ENCODE assay signal across 8 cellular contexts in the genomic region with DNA sequence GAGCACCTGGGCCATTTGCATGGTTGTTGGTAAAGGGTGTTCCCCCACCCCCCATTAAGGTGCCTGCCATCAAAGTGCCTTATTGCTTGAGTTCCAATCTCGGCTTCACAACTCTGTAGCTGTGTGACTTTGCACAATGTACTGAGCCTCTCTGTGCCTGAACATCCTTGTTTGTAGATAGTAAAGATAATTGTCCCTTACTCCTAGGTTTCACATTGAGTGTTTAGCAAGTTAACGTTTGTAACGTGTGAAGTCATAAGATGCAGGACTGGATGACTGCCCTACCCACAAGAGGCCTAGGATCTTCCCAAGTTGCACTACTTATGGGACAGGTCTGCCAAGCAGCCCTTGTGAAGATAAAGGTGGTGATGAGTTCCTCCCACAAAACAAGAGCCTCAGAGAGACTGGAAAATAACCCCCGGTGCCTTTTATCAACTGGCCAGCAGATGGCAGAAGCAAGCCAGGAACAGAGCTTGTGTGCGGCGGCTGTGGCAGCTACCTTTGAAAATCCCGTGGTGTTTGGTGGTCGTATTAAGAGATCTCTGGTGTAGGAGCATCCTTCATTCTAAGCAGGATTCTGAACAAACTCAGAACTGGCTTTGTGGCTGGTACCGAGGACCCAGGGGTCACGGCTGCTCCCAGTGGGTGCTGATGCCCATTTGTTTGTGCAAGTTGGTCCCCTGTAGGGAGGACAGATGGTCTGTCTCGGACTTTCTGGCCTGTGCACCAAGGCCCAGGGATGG.
DNase-seq lines count a peak whose midpoint lies in the region; ATAC-seq and TF ChIP-seq lines count a peak whose summit lies in the region.

No MANE protein-coding gene starts in this region.

- 15 to 26% (median 18%) methylated on average over 11 of the region's 11 CpGs for WGBS in heart left ventricle, 4 donors

- no peaks in the 10 kb centered on the region for H3K9me3 ChIP-seq in HCT116 (ENCODE audit: control insufficient read depth in 1 of 2, insufficient read depth in 1 of 2, low read depth in 1 of 2, low read length in 2 of 2)
- H3K9me3 ChIP-seq in SU-DHL-6 (ENCODE audit: insufficient read depth, low read length): no peaks in the 10 kb centered on the region
- H3K9me3 ChIP-seq in heart left ventricle: no peaks in the 10 kb centered on the region

- ATAC-seq in HCT116 (peak; percentile 82), heart left ventricle (peak in 3 of 4 donors; percentile 44 to 61 (median 58))

- POLR2A ChIA-PET in HCT116 (lab: Charles Lee): no interaction called here

- CTCF ChIA-PET in HCT116 (lab: Charles Lee): interaction anchor here (0.7 to 1.9 kb wide), 11 partner anchors 13 to 1839 kb away, joined by 3 to 18 read pairs (median 5); no protein-coding TSS in a partner anchor

- H3K4me3 ChIP-seq in HCT116 (replicated peaks in 1 of 2; ENCODE audit: low read depth in 1 of 2, low read length in 2 of 2) (no peak overlapping the region), SU-DHL-6 (ENCODE audit: insufficient read depth, low read length, poor library complexity, severe bottlenecking) (no peak overlapping the region), heart left ventricle (peak overlapping the region in 1 of 12 donors; percentile 50)

- H2AFZ ChIP-seq in HCT116 (ENCODE audit: low read depth, low read length, poor library complexity, severe bottlenecking): no peak overlapping the region
- H2AFZ ChIP-seq in SU-DHL-6 (ENCODE audit: low read depth, low read length, severe bottlenecking): no peak overlapping the region

- H3K79me2 ChIP-seq in HCT116 (ENCODE audit: insufficient read depth, low read length): no peaks in the 10 kb centered on the region
- H3K79me2 ChIP-seq in SU-DHL-6 (ENCODE audit: insufficient read depth, low read length): no peaks in the 10 kb centered on the region

- H3K4me1 ChIP-seq in HCT116 (ENCODE audit: control insufficient read depth in 1 of 2, insufficient read depth in 2 of 2, low read length in 2 of 2) (no peaks in the 10 kb centered on the region), heart left ventricle (peaks cover 0 to 57% (median 17%) of the 10 kb centered on the region in 12 donors)

- peak; percentile 67 for DNase-seq in EL
- DNase-seq in HCT116 (ENCODE audit: low read depth, low spot score): peak; percentile 36
- DNase-seq in NCI-H1417 treated with DMSO at 0.1 percent for 48 hours (lab: John Stamatoyannopoulos, UW): peak; percentile 69
- DNase-seq in activated naive CD8-positive, alpha-beta T cell treated with anti-CD3 and anti-CD28 coated beads, Interleukin-2, amount 50 U/mL, for 16 hours (ENCODE audit: low read depth, low spot score): peak; percentile 41
- DNase-seq in heart left ventricle: peak; percentile 56 to 73 (median 65)
- DNase-seq in retina: peak; percentile 86
- DNase-seq in mesenteric fat pad (ENCODE audit: low spot score): no peak

- H3K27ac ChIP-seq in HCT116 (ENCODE audit: low read depth, low read length) (no peak overlapping the region), SU-DHL-6 (ENCODE audit: low read depth, low read length) (no peak overlapping the region), heart left ventricle (peak overlapping the region in 2 of 12 donors; percentile 26 to 80)

- H3F3A ChIP-seq in SU-DHL-6 (ENCODE audit: insufficient read depth): no peaks in the 10 kb centered on the region

- H3K36me3 ChIP-seq in HCT116 (ENCODE audit: control insufficient read depth in 1 of 2, insufficient read depth in 2 of 2, low read length in 2 of 2): no peaks in the 10 kb centered on the region
- no peaks in the 10 kb centered on the region for H3K36me3 ChIP-seq in SU-DHL-6 (ENCODE audit: low read length)
- no peaks in the 10 kb centered on the region for H3K36me3 ChIP-seq in heart left ventricle

- H3K9me2 ChIP-seq in HCT116 (ENCODE audit: insufficient read depth): no peaks in the 10 kb centered on the region
- H3K9me2 ChIP-seq in SU-DHL-6 (replicated peaks; ENCODE audit: insufficient read depth, low read length): no peaks in the 10 kb centered on the region

- H3K4me2 ChIP-seq in HCT116 (ENCODE audit: low read length): no peak overlapping the region
- no peak overlapping the region for H3K4me2 ChIP-seq in SU-DHL-6 (ENCODE audit: low read depth, low read length, poor library complexity, severe bottlenecking)

- H3K27me3 ChIP-seq in HCT116 (ENCODE audit: insufficient read depth, low read length): peaks cover 16% of the 10 kb centered on the region
- H3K27me3 ChIP-seq in SU-DHL-6 (ENCODE audit: low read length): no peaks in the 10 kb centered on the region
- peaks cover 0 to 4% (median 0%) of the 10 kb centered on the region in 9 donors for H3K27me3 ChIP-seq in heart left ventricle

- no peak overlapping the region for H3K9ac ChIP-seq in HCT116 (ENCODE audit: low read length)
- H3K9ac ChIP-seq in SU-DHL-6 (ENCODE audit: low read length): no peak overlapping the region

- H4K20me1 ChIP-seq in HCT116 (ENCODE audit: insufficient read depth) (no peaks in the 10 kb centered on the region), SU-DHL-6 (ENCODE audit: low read depth, low read length) (no peaks in the 10 kb centered on the region)

- TF ChIP-seq RAD21 in HCT116 (IDR thresholded peaks at IDR 0.05; ENCODE audit: low read depth): peak; percentile 71

- TF ChIP-seq CTCF in HCT116 (IDR thresholded peaks at IDR 0.05 in 2 of 3, conservative IDR thresholded peaks at IDR 0.05 in 1 of 3; ENCODE audit: borderline replicate concordance in 1 of 3, insufficient read depth in 1 of 3, low read depth in 2 of 3, low read length in 2 of 3): peak; percentile 47 to 86 (median 81); a peak in 5 of 6 replicates
- TF ChIP-seq CTCF in SU-DHL-6 (IDR thresholded peaks at IDR 0.05; ENCODE audit: insufficient read depth, low read length, poor library complexity, severe bottlenecking): peak; percentile 71
- peak; percentile 77 to 91 (median 86) for TF ChIP-seq CTCF in heart left ventricle (IDR thresholded peaks at IDR 0.05)

- RAD21 ChIA-PET in HCT116 (lab: Charles Lee; ENCODE audit: low non-redundant PET in 1 of 2, low total read pairs in 2 of 2, uncharacterized antibody in 2 of 2, unreplicated experiment in 2 of 2): interaction anchor here (0.9 kb wide), 2 partner anchors 154 to 1839 kb away, joined by 3 read pairs; no protein-coding TSS in a partner anchor

- BruUV-seq in HCT116 (replicated peaks; lab: Mats Ljungman, UMichigan): no TSS peak

- TF ChIP-seq POLR2A in HCT116 (IDR thresholded peaks at IDR 0.05; ENCODE audit: borderline replicate concordance, extremely low read depth, insufficient read depth, insufficient read length) (no peak), heart left ventricle (IDR thresholded peaks at IDR 0.05) (no peak)

- intact Hi-C loops in HCT116 (cut with micrococcal nuclease): loop anchor here (5.0 kb wide), 1 partner anchor 1840 kb away; no protein-coding TSS in a partner anchor
- intact Hi-C loops in heart left ventricle (cut with DNase I): loop anchor here in 8 of 10 donors (2.0 to 10.0 kb wide), 14 partner anchors 112 to 1840 kb away; a partner anchor contains a TSS

TF ChIP-seq in HCT116, 20 proteins besides CTCF, POLR2A, EP300 and RAD21:
- TF ChIP-seq SIN3A (IDR thresholded peaks at IDR 0.05; ENCODE audit: low read depth) (no peak), SRF (IDR thresholded peaks at IDR 0.05; ENCODE audit: low read depth) (no peak), JUND (IDR thresholded peaks at IDR 0.05) (no peak), EZH2phosphoT487 (IDR thresholded peaks at IDR 0.05; ENCODE audit: borderline replicate concordance) (no peak)
- TF ChIP-seq, protein P1, sequence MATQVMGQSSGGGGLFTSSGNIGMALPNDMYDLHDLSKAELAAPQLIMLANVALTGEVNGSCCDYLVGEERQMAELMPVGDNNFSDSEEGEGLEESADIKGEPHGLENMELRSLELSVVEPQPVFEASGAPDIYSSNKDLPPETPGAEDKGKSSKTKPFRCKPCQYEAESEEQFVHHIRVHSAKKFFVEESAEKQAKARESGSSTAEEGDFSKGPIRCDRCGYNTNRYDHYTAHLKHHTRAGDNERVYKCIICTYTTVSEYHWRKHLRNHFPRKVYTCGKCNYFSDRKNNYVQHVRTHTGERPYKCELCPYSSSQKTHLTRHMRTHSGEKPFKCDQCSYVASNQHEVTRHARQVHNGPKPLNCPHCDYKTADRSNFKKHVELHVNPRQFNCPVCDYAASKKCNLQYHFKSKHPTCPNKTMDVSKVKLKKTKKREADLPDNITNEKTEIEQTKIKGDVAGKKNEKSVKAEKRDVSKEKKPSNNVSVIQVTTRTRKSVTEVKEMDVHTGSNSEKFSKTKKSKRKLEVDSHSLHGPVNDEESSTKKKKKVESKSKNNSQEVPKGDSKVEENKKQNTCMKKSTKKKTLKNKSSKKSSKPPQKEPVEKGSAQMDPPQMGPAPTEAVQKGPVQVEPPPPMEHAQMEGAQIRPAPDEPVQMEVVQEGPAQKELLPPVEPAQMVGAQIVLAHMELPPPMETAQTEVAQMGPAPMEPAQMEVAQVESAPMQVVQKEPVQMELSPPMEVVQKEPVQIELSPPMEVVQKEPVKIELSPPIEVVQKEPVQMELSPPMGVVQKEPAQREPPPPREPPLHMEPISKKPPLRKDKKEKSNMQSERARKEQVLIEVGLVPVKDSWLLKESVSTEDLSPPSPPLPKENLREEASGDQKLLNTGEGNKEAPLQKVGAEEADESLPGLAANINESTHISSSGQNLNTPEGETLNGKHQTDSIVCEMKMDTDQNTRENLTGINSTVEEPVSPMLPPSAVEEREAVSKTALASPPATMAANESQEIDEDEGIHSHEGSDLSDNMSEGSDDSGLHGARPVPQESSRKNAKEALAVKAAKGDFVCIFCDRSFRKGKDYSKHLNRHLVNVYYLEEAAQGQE (IDR thresholded peaks at IDR 0.05; ENCODE audit: low read depth): no peak
TF ChIP-seq in HCT116: peak in this region for 0.
